In the genomic region with DNA sequence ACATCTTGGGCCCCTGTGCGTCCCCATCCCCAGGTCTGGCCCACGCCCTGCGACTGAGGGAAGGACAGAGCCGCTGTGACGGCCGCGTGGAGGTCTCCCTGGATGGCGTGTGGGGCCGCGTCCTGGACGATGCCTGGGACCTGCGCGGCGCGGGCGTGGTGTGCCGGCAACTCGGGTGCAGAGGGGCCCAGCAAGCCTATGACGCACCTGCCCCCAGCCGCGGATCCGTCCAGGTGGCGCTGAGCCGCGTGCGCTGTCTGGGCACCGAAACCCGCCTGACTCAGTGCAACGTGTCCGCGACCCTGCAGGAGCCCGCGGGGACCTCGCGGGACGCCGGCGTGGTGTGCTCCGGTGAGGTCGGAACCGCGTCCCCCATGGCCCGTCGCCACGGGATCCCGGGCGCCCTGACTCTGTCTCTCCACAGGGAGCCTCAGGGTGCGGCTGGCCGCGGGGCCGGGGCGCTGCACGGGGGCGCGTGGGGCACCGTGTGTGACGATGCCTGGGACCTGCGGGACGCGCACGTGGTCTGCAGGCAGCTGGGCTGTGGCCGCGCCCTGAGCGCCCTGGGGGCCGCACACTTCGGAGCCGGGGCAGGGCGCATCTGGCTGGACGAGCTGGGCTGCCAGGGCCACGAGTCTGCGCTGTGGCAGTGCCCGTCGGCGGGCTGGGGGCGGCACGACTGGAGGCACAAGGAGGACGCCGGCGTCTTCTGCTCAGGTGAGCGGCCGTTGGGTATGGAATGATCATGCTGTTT, we compare ENCODE assay signal across 24 cellular contexts. TPM values are rescaled to one million over a fixed set of nuclear protein-coding genes. Genes with fewer than 3 reads are reported as not detected.
DNase-seq lines count a peak whose midpoint lies in the region; ATAC-seq, FAIRE-seq and TF ChIP-seq lines count a peak whose summit lies in the region.
"Had no signal": no experiment of that assay in that cellular context is flagged by ENCODE, and none has a peak within 500 bp of the region (broad histone marks: within the 10 kb centered on the region; RNA-seq: fewer than 3 reads in every experiment).

No MANE protein-coding gene starts in this region.

- no peaks in the 10 kb centered on the region for H3K9me3 Mint-ChIP-seq in activated naive CD8-positive, alpha-beta T cell treated with anti-CD3 and anti-CD28 coated beads, Interleukin-2, amount 10 ng/mL, durations not matched to agents 7 days and 5 days
- no peaks in the 10 kb centered on the region for H3K9me3 Mint-ChIP-seq in activated naive CD8-positive, alpha-beta T cell treated with anti-CD3 and anti-CD28 coated beads for 36 hours
- H3K9me3 Mint-ChIP-seq in H9, result peaks cover 82 to 90% of the 10 kb centered on the region in 2 experiments
- no peaks in the 10 kb centered on the region for H3K9me3 Mint-ChIP-seq in CD8-positive, alpha-beta T cell

- H2BK12ac ChIP-seq in H9 (ENCODE audit: insufficient read length, low read depth, low read length), result no peak overlapping the region

- ATAC-seq in activated naive CD8-positive, alpha-beta T cell treated with anti-CD3 and anti-CD28 coated beads, Interleukin-2, amount 10 ng/mL, durations not matched to agents 7 days and 5 days (ENCODE audit: low read depth), result no peak
- ATAC-seq in GM18505 (IDR thresholded peaks at IDR 0.05; ENCODE audit: unreplicated experiment) (no peak), left colon (no peak)
- ATAC-seq in CD8-positive, alpha-beta T cell, result no peak
- ATAC-seq: GM12878, HepG2 had no signal

- H3K4me1 ChIP-seq in H9 (ENCODE audit: insufficient read depth, low read length) (no peaks in the 10 kb centered on the region), kidney (ENCODE audit: control insufficient read depth in 1 of 2, insufficient read depth in 1 of 2, low read depth in 1 of 2, low read length in 2 of 2) (no peaks in the 10 kb centered on the region), osteoblast (ENCODE audit: insufficient read depth, low read length) (no peaks in the 10 kb centered on the region)
- H3K4me1 ChIP-seq in CD8-positive, alpha-beta T cell (ENCODE audit: insufficient read depth, low read length), result no peaks in the 10 kb centered on the region

- H3K9me3 ChIP-seq in H9 (ENCODE audit: control insufficient read depth, low read depth, low read length), result peaks cover 75% of the 10 kb centered on the region
- no peaks in the 10 kb centered on the region for H3K9me3 ChIP-seq in kidney (ENCODE audit: control insufficient read depth in 1 of 2, low read length in 2 of 2)
- H3K9me3 ChIP-seq in osteoblast (ENCODE audit: low read depth, low read length), result no peaks in the 10 kb centered on the region
- no peaks in the 10 kb centered on the region for H3K9me3 ChIP-seq in CD8-positive, alpha-beta T cell (ENCODE audit: low read length)

- no peaks in the 10 kb centered on the region for H3K27me3 Mint-ChIP-seq in activated naive CD8-positive, alpha-beta T cell treated with anti-CD3 and anti-CD28 coated beads, Interleukin-2, amount 10 ng/mL, durations not matched to agents 7 days and 5 days
- no peaks in the 10 kb centered on the region for H3K27me3 Mint-ChIP-seq in activated naive CD8-positive, alpha-beta T cell treated with anti-CD3 and anti-CD28 coated beads for 36 hours
- H3K27me3 Mint-ChIP-seq in H9 (ENCODE audit: low read depth), result peaks cover 7% of the 10 kb centered on the region
- no peaks in the 10 kb centered on the region for H3K27me3 Mint-ChIP-seq in CD8-positive, alpha-beta T cell (ENCODE audit: low read depth)

- TF ChIP-seq POLR2A in GM18505 (IDR thresholded peaks at IDR 0.05; ENCODE audit: borderline replicate concordance, extremely low read depth, insufficient read depth, insufficient read length), result no peak

- CTCF ChIA-PET in CD8-positive, alpha-beta T cell (lab: Charles Lee), result interaction anchor here (0.6 kb wide), 1 partner anchor 57 kb away, joined by 4 read pairs; no protein-coding TSS in a partner anchor

- no peak overlapping the region for H3K14ac ChIP-seq in H9 (ENCODE audit: insufficient read depth, low read length)

- H4K5ac ChIP-seq in H9 (ENCODE audit: insufficient read length, low read depth, low read length), result no peak overlapping the region

- H3K4me3 ChIP-seq in kidney (ENCODE audit: low read length in 2 of 2) (no peak overlapping the region), osteoblast (ENCODE audit: insufficient read depth, low read length) (no peak overlapping the region)
- no peak overlapping the region for H3K4me3 ChIP-seq in CD8-positive, alpha-beta T cell (ENCODE audit: low read depth, low read length)
- H3K4me3 ChIP-seq: GM12878 had no signal

- H3K18ac ChIP-seq in H9 (ENCODE audit: insufficient read length, low read depth, low read length), result no peak overlapping the region

- peak; percentile 23 for DNase-seq in activated naive CD8-positive, alpha-beta T cell treated with anti-CD3 and anti-CD28 coated beads, Interleukin-2, amount 10 ng/mL, durations not matched to agents 7 days and 5 days
- no peak for DNase-seq in activated naive CD8-positive, alpha-beta T cell treated with anti-CD3 and anti-CD28 coated beads for 36 hours
- DNase-seq in H9 (peak; percentile 17), kidney (peak; percentile 65), osteoblast (ENCODE audit: insufficient read length, low spot score, missing footprints) (peak; percentile 73), left colon (no peak)
- no peak for DNase-seq in CD8-positive, alpha-beta T cell
- DNase-seq: C1 segment of cervical spinal cord; DMS 273 treated with DMSO at 0.1 percent for 48 hours; GDM1; NCI-H1436; NCI-H2029; NCI-H2171; NCI-H446 treated with DMSO at 0.1 percent for 48 hours; NK-92 treated with Interleukin-12 subunit alpha and Interleukin-12 subunit beta, amount 100 ng/mL, for 24 hours; OCI-M1; RPMI8226 had no signal

- H3K4ac ChIP-seq in H9 (ENCODE audit: low read depth, low read length), result no peak overlapping the region

- H2AFZ ChIP-seq in H9 (ENCODE audit: low read length) (no peak overlapping the region), osteoblast (ENCODE audit: low read length) (no peak overlapping the region)

- no peaks in the 10 kb centered on the region for H3K4me1 Mint-ChIP-seq in activated naive CD8-positive, alpha-beta T cell treated with anti-CD3 and anti-CD28 coated beads, Interleukin-2, amount 10 ng/mL, durations not matched to agents 7 days and 5 days
- H3K4me1 Mint-ChIP-seq in activated naive CD8-positive, alpha-beta T cell treated with anti-CD3 and anti-CD28 coated beads for 36 hours, result no peaks in the 10 kb centered on the region
- H3K4me1 Mint-ChIP-seq in H9, result no peaks in the 10 kb centered on the region
- H3K4me1 Mint-ChIP-seq in CD8-positive, alpha-beta T cell (ENCODE audit: low read depth), result no peaks in the 10 kb centered on the region

- WGBS in H9 (ENCODE audit: extremely low coverage, insufficient read length, low lambda C conversion rate), result no CpG with 5 or more reads among the region's 81 CpGs

- no peaks in the 10 kb centered on the region for H3K27me3 ChIP-seq in H9 (ENCODE audit: insufficient read depth, low read length)
- no peaks in the 10 kb centered on the region for H3K27me3 ChIP-seq in osteoblast (ENCODE audit: insufficient read depth, low read length)
- no peaks in the 10 kb centered on the region for H3K27me3 ChIP-seq in CD8-positive, alpha-beta T cell (ENCODE audit: insufficient read depth, low read length)

- no peaks in the 10 kb centered on the region for H3K79me2 ChIP-seq in H9 (ENCODE audit: insufficient read depth, low read length)
- no peaks in the 10 kb centered on the region for H3K79me2 ChIP-seq in osteoblast (ENCODE audit: insufficient read depth, low read length)

- POLR2A ChIA-PET in activated naive CD8-positive, alpha-beta T cell treated with anti-CD3 and anti-CD28 coated beads, Interleukin-2, amount 10 ng/mL, durations not matched to agents 7 days and 5 days (lab: Charles Lee), result no interaction called here
- POLR2A ChIA-PET in CD8-positive, alpha-beta T cell (lab: Charles Lee), result no interaction called here

- H2BK15ac ChIP-seq in H9 (ENCODE audit: low read depth, low read length), result no peak overlapping the region

- H3K27ac ChIP-seq in H9 (ENCODE audit: insufficient read length, low read depth, low read length) (no peak overlapping the region), kidney (ENCODE audit: low read depth in 2 of 2, low read length in 2 of 2) (no peak overlapping the region), osteoblast (ENCODE audit: low read depth, low read length) (no peak overlapping the region)
- H3K27ac ChIP-seq in CD8-positive, alpha-beta T cell (ENCODE audit: low read depth, low read length), result no peak overlapping the region
- H3K27ac ChIP-seq: KMS-11 had no signal

- H3K4me2 ChIP-seq in H9 (ENCODE audit: insufficient read depth, insufficient read length, low read length) (no peak overlapping the region), osteoblast (ENCODE audit: insufficient read depth, low read length) (no peak overlapping the region)
- H3K4me2 ChIP-seq: KMS-11 had no signal

- H2BK5ac ChIP-seq in H9 (ENCODE audit: insufficient read length, low read length), result no peak overlapping the region

- H4K20me1 ChIP-seq in H9 (ENCODE audit: control insufficient read depth, insufficient read depth, insufficient read length), result no peaks in the 10 kb centered on the region
- no peaks in the 10 kb centered on the region for H4K20me1 ChIP-seq in osteoblast (ENCODE audit: insufficient read depth, low read length)

- TF ChIP-seq CTCF in H9 (conservative IDR thresholded peaks at IDR 0.05) (no peak), kidney (IDR thresholded peaks at IDR 0.05; ENCODE audit: borderline replicate concordance, extremely low read depth, insufficient read depth) (no peak), osteoblast (IDR thresholded peaks at IDR 0.05; ENCODE audit: extremely low read depth, low read depth, low read length) (no peak)
- TF ChIP-seq CTCF in CD8-positive, alpha-beta T cell (IDR thresholded peaks at IDR 0.05), result no peak

- H2AK5ac ChIP-seq in H9 (ENCODE audit: insufficient read length, low read length), result no peak overlapping the region

- intact Hi-C loops in kidney (cut with DNase I) (no loop called here), left colon (cut with DNase I, micrococcal nuclease) (no loop called here)
- intact Hi-C loops in CD8-positive, alpha-beta T cell (cut with DNase I, micrococcal nuclease), result no loop called here

- no peak overlapping the region for H3K4me3 Mint-ChIP-seq in activated naive CD8-positive, alpha-beta T cell treated with anti-CD3 and anti-CD28 coated beads, Interleukin-2, amount 10 ng/mL, durations not matched to agents 7 days and 5 days
- H3K4me3 Mint-ChIP-seq in activated naive CD8-positive, alpha-beta T cell treated with anti-CD3 and anti-CD28 coated beads for 36 hours, result no peak overlapping the region
- H3K4me3 Mint-ChIP-seq in H9, result no peak overlapping the region
- H3K4me3 Mint-ChIP-seq in CD8-positive, alpha-beta T cell, result no peak overlapping the region

- H3K23me2 ChIP-seq in H9 (ENCODE audit: insufficient read length, low read depth, low read length, poor library complexity, severe bottlenecking), result no peaks in the 10 kb centered on the region

- no peak overlapping the region for H4K91ac ChIP-seq in H9 (ENCODE audit: insufficient read length, low read depth, low read length)

- no peak overlapping the region for H3T11ph ChIP-seq in H9 (ENCODE audit: low read length)

- no peaks in the 10 kb centered on the region for H3K36me3 ChIP-seq in kidney (ENCODE audit: control insufficient read depth in 1 of 2, insufficient read depth in 2 of 2, low read length in 2 of 2)
- H3K36me3 ChIP-seq in osteoblast (ENCODE audit: insufficient read depth, low read length), result no peaks in the 10 kb centered on the region
- no peaks in the 10 kb centered on the region for H3K36me3 ChIP-seq in CD8-positive, alpha-beta T cell (ENCODE audit: insufficient read depth, low read length)

- no peak overlapping the region for H3K56ac ChIP-seq in H9 (ENCODE audit: insufficient read length, low read depth, low read length)

- H3K23ac ChIP-seq in H9 (ENCODE audit: insufficient read length, low read depth, low read length), result no peak overlapping the region

- H3K9ac ChIP-seq in H9 (ENCODE audit: extremely low read depth, insufficient read length, low read length), result no peak overlapping the region
- no peak overlapping the region for H3K9ac ChIP-seq in kidney (ENCODE audit: low read length in 2 of 2)
- H3K9ac ChIP-seq: KMS-11 had no signal

- FAIRE-seq in kidney (lab: Jason Lieb, UNC), result no peak
- FAIRE-seq: GM12878, H1, HepG2 had no signal

- no peak overlapping the region for H2BK20ac ChIP-seq in H9 (ENCODE audit: low read depth, low read length, poor library complexity, severe bottlenecking)

- no peaks in the 10 kb centered on the region for H3K79me1 ChIP-seq in H9 (ENCODE audit: insufficient read depth, low read depth, low read length, poor library complexity, severe bottlenecking)

- H4K8ac ChIP-seq in H9 (replicated peaks; ENCODE audit: insufficient read length, low read depth, low read length), result no peak overlapping the region

- H3K27ac Mint-ChIP-seq in activated naive CD8-positive, alpha-beta T cell treated with anti-CD3 and anti-CD28 coated beads, Interleukin-2, amount 10 ng/mL, durations not matched to agents 7 days and 5 days, result no peak overlapping the region
- no peak overlapping the region for H3K27ac Mint-ChIP-seq in activated naive CD8-positive, alpha-beta T cell treated with anti-CD3 and anti-CD28 coated beads for 36 hours
- no peak overlapping the region for H3K27ac Mint-ChIP-seq in H9
- no peak overlapping the region for H3K27ac Mint-ChIP-seq in CD8-positive, alpha-beta T cell

- H2BK120ac ChIP-seq in H9 (ENCODE audit: low read depth, low read length, poor library complexity, severe bottlenecking), result no peak overlapping the region

- H3K36me3 Mint-ChIP-seq in activated naive CD8-positive, alpha-beta T cell treated with anti-CD3 and anti-CD28 coated beads, Interleukin-2, amount 10 ng/mL, durations not matched to agents 7 days and 5 days, result no peaks in the 10 kb centered on the region
- no peaks in the 10 kb centered on the region for H3K36me3 Mint-ChIP-seq in activated naive CD8-positive, alpha-beta T cell treated with anti-CD3 and anti-CD28 coated beads for 36 hours
- H3K36me3 Mint-ChIP-seq in H9 (ENCODE audit: insufficient read depth in 1 of 3, low read depth in 3 of 3), result peaks cover 5 to 18% (median 8%) of the 10 kb centered on the region in 3 experiments; a peak in 5 of 7 replicates
- peaks cover 3% of the 10 kb centered on the region for H3K36me3 Mint-ChIP-seq in CD8-positive, alpha-beta T cell

RNA-seq across cellular contexts. Expression of gene SCART1, which starts 5.9 kb away (rescaled TPM):
- 1 to 10 TPM; 5.7 to 6.3 TPM for total RNA-seq in activated naive CD8-positive, alpha-beta T cell treated with anti-CD3 and anti-CD28 coated beads, Interleukin-2, amount 10 ng/mL, durations not matched to agents 7 days and 5 days
- under 1 TPM; 0.28 to 0.45 TPM for total RNA-seq in activated naive CD8-positive, alpha-beta T cell treated with anti-CD3 and anti-CD28 coated beads for 36 hours
- total RNA-seq in H9 (2021) (0.39 and 0.50 TPM in 2 replicates), kidney (3.9 TPM), osteoblast (5.1 and 5.6 TPM in 2 replicates), left colon (1 to 10 TPM; 2.1 to 3.9 TPM)
- 0.37 TPM for polyA plus RNA-seq in kidney (ENCODE audit: insufficient read depth, low read depth, low replicate concordance)
- total RNA-seq in CD8-positive, alpha-beta T cell, result 1 to 10 TPM; 3.4 to 3.7 TPM

RNA-seq across cellular contexts. Expression of gene SPRN, which starts 35.2 kb away (rescaled TPM):
- total RNA-seq in activated naive CD8-positive, alpha-beta T cell treated with anti-CD3 and anti-CD28 coated beads, Interleukin-2, amount 10 ng/mL, durations not matched to agents 7 days and 5 days, result not detected
- total RNA-seq in activated naive CD8-positive, alpha-beta T cell treated with anti-CD3 and anti-CD28 coated beads for 36 hours, result not detected
- total RNA-seq in H9 (2021) (0.42 TPM in 2 replicates), kidney (not detected), osteoblast (under 0.01 TPM in 2 replicates), left colon (not detected)
- polyA plus RNA-seq in kidney (ENCODE audit: insufficient read depth, low read depth, low replicate concordance), result not detected
- total RNA-seq in CD8-positive, alpha-beta T cell, result not detected
- total RNA-seq: A673, GM12878, HepG2, M059J had no signal
- polyA plus RNA-seq: HepG2 had no signal

Comparison
In these comparisons a context has a peak if more than half of its experiments do, and no peak if none do; other contexts are left out.
1. DNase-seq: peak in activated naive CD8-positive, alpha-beta T cell treated with anti-CD3 and anti-CD28 coated beads, Interleukin-2, amount 10 ng/mL, durations not matched to agents 7 days and 5 days (single experiment), H9 (single experiment), kidney (single experiment) and osteoblast (single experiment); none in activated naive CD8-positive, alpha-beta T cell treated with anti-CD3 and anti-CD28 coated beads for 36 hours (single experiment), left colon (0 of 2) and CD8-positive, alpha-beta T cell (0 of 7).